ENCODE assay signal across 8 cellular contexts in the genomic region with DNA sequence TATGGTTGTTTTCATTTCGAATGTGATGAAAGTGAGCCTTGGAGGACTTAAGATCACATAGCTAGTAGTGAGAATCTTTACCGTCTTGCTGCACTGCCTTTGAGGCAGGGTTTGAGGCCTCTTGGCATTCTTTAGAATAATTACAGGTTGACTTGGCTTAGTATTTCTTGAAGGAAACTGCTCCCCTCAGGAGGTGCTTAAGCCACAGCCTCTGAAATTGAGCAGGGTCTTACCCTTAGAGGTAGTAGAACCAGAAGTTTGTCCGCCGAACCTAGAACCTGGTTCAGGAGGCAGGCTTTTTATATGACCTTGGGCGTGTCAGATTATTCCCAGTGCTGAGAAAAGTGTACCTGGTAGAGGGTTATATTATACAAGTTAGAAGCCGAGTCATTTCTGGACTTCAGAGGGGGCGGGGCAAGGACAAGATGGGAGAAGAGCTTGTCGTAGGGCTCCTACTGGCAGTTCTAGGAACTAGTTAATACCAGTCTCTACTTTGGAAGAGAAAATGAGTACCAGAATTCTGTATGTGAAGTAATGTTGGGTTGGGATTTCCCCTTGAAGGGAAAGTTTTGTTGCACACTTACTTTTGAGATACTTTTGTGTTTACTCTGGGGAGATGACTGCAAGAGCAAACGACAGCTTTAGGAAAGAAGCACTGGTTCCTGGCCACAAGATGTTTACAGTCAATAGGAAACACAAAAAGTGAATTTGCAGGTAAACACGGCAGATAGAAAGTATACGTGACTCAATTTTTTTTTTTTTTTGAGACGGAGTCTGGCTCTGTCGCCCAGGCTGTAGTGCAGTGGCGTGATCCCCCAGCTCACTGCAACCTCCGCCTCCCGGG. TPM values are rescaled to one million over a fixed set of nuclear protein-coding genes. Genes with fewer than 3 reads are reported as not detected.
A peak's percentile ranks its signal among the peaks of the same experiment; 100 is the strongest.
DNase-seq lines count a peak whose midpoint lies in the region; ATAC-seq and TF ChIP-seq lines count a peak whose summit lies in the region.

No MANE protein-coding gene starts in this region.

- peak overlapping the region; percentile 84 for H3K9ac ChIP-seq in NT2/D1 (ENCODE audit: insufficient read length, low read depth)

- TF ChIP-seq POLR2A in uterus (IDR thresholded peaks at IDR 0.05), result no peak

- TF ChIP-seq CTCF in omental fat pad (IDR thresholded peaks at IDR 0.05), result no peak
- TF ChIP-seq CTCF in uterus (IDR thresholded peaks at IDR 0.05), result no peak

- intact Hi-C loops in uterus (cut with DNase I; ENCODE audit: low total_unique reads), result no loop called here

- ATAC-seq in GM18502 (IDR thresholded peaks at IDR 0.05; ENCODE audit: poor library complexity, unreplicated experiment) (peak; percentile 54), HG03025 (IDR thresholded peaks at IDR 0.05; ENCODE audit: low FRiP score, unreplicated experiment) (peak; percentile 31), omental fat pad (ENCODE audit: low FRiP score) (peak; percentile 38)

- no peaks in the 10 kb centered on the region for H3K27me3 ChIP-seq in NT2/D1 (ENCODE audit: insufficient read depth, insufficient read length)
- H3K27me3 ChIP-seq in uterus, result no peaks in the 10 kb centered on the region

- H3K27ac ChIP-seq in uterus, result peak overlapping the region; percentile 95 to 98

- H3K9me3 ChIP-seq in NT2/D1 (ENCODE audit: insufficient read depth, low read length) (peaks cover 7% of the 10 kb centered on the region; the same call in 1 of the 2 replicates), uterus (no peaks in the 10 kb centered on the region)

- H3K4me1 ChIP-seq in NT2/D1 (ENCODE audit: insufficient read depth, insufficient read length), result no peaks in the 10 kb centered on the region
- H3K4me1 ChIP-seq in uterus, result peaks cover 0 to 8% of the 10 kb centered on the region in 2 donors

- H3K4me3 ChIP-seq in NT2/D1 (ENCODE audit: insufficient read length, low read depth) (peak overlapping the region; percentile 81), uterus (peak overlapping the region; percentile 83 to 87)

- peaks cover 34% of the 10 kb centered on the region for H3K36me3 ChIP-seq in NT2/D1 (ENCODE audit: insufficient read depth, insufficient read length, low read length)
- H3K36me3 ChIP-seq in uterus, result no peaks in the 10 kb centered on the region

- peak; percentile 63 for DNase-seq in A172 (ENCODE audit: low spot score)
- DNase-seq in NT2/D1 (ENCODE audit: low read depth, low spot score), result no peak
- peak; percentile 16 for DNase-seq in activated T-cell treated with anti-CD3 and anti-CD28 coated beads for 1 hour (ENCODE audit: low read depth)
- peak; percentile 73 for DNase-seq in fibroblast of gingiva (ENCODE audit: low read depth)
- DNase-seq in omental fat pad (ENCODE audit: low spot score), result no peak
- no peak for DNase-seq in uterus

RNA-seq across cellular contexts. Expression of gene TFG, which starts 1.3 kb away (rescaled TPM):
- total RNA-seq in A172 (2014; rRNA removed; shearing (Covaris generic)), result 122 and 126 TPM in 2 replicates
- total RNA-seq in omental fat pad, result 100 to 1,000 TPM in 1 of 4 donors, 10 to 100 TPM in 3; 59.3 to 108 (median 91.3) TPM
- 100 to 1,000 TPM in 1 of 4 donors, 10 to 100 TPM in 3; 36.6 to 133 (median 61.7) TPM for total RNA-seq in uterus

Comparison
In these comparisons a context has a peak if more than half of its experiments do, and no peak if none do; other contexts are left out.
1. DNase-seq: peak in A172 (single experiment), activated T-cell treated with anti-CD3 and anti-CD28 coated beads for 1 hour (single experiment) and fibroblast of gingiva (single experiment); none in NT2/D1 (single experiment), omental fat pad (single experiment) and uterus (0 of 2).
2. Peak in every context shown above with its lines, with median percentiles within 50 percentile points of each other: ATAC-seq.